ENCODE assay signal across 8 cellular contexts in genomic region chr14:77098470-77099353, GRCh38. TPM values are rescaled to one million over a fixed set of nuclear protein-coding genes. Genes with fewer than 3 reads are reported as not detected.
DNase-seq lines count a peak whose midpoint lies in the region; ATAC-seq and TF ChIP-seq lines count a peak whose summit lies in the region.

No MANE protein-coding gene starts in this region.

- no peaks in the 10 kb centered on the region for H3K9me3 Mint-ChIP-seq in central memory CD8-positive, alpha-beta T cell

- peak overlapping the region; percentile 95 for H3K4me3 ChIP-seq in kidney epithelial cell (ENCODE audit: low read depth, low read length)

- ATAC-seq in central memory CD8-positive, alpha-beta T cell (replicated peaks; ENCODE audit: extremely low read depth, poor library complexity, severe bottlenecking) = no peak
- ATAC-seq in HG02571 (IDR thresholded peaks at IDR 0.05; ENCODE audit: unreplicated experiment) = no peak

- no peaks in the 10 kb centered on the region for H3K27me3 Mint-ChIP-seq in central memory CD8-positive, alpha-beta T cell

- no peaks in the 10 kb centered on the region for H3K36me3 ChIP-seq in kidney epithelial cell (ENCODE audit: control insufficient read depth, insufficient read depth, low read length)

- POLR2A ChIA-PET in RWPE1 (lab: Yijun Ruan, JAX; ENCODE audit: low non-redundant PET) = no interaction called here

- peaks cover 39% of the 10 kb centered on the region for H3K4me1 Mint-ChIP-seq in central memory CD8-positive, alpha-beta T cell

- CTCF ChIA-PET in RWPE1 (lab: Yijun Ruan, JAX) = interaction anchor here (2.5 kb wide), 1 partner anchor 226 kb away, joined by 10 read pairs; no protein-coding TSS in a partner anchor

- peak overlapping the region; percentile 95 for H3K4me3 Mint-ChIP-seq in central memory CD8-positive, alpha-beta T cell

- H3K36me3 Mint-ChIP-seq in central memory CD8-positive, alpha-beta T cell (ENCODE audit: insufficient read depth) = peaks cover 14% of the 10 kb centered on the region

- peak overlapping the region; percentile 93 for H3K27ac ChIP-seq in RWPE1

- DNase-seq in NCI-H2227 (lab: John Stamatoyannopoulos, UW; ENCODE audit: unreplicated experiment) = peak; percentile 46
- DNase-seq in NCI-H2227 treated with DMSO at 0.1 percent for 48 hours (lab: John Stamatoyannopoulos, UW) = no peak
- peak; percentile 28 for DNase-seq in RWPE1 (ENCODE audit: low spot score)
- DNase-seq in central memory CD8-positive, alpha-beta T cell (ENCODE audit: low spot score in 2 of 2) = no peak
- DNase-seq in kidney epithelial cell (ENCODE audit: low read depth) = no peak
- DNase-seq in stimulated activated CD4-positive, alpha-beta T cell treated with anti-CD3 and anti-CD28 coated beads, Interleukin-4, amount 100 ng/mL, for 1 hour = peak; percentile 19
- no peak for DNase-seq in NCI-H128 (lab: John Stamatoyannopoulos, UW; ENCODE audit: unreplicated experiment)

- no peaks in the 10 kb centered on the region for H3K27me3 ChIP-seq in kidney epithelial cell (ENCODE audit: control insufficient read depth, insufficient read depth, low read length)

- H3K27ac Mint-ChIP-seq in central memory CD8-positive, alpha-beta T cell (ENCODE audit: low read depth) = peak overlapping the region; percentile 97

- TF ChIP-seq CTCF in RWPE1 (conservative IDR thresholded peaks at IDR 0.05; ENCODE audit: low read depth) = no peak
- no peak for TF ChIP-seq CTCF in kidney epithelial cell (IDR thresholded peaks at IDR 0.05; ENCODE audit: insufficient read depth, low read length, poor library complexity, severe bottlenecking)

RNA-seq across cellular contexts. Expression of gene CIPC, which starts 0.7 kb away (rescaled TPM):
- 13.6 and 15.9 TPM in 2 replicates for total RNA-seq in kidney epithelial cell

RNA-seq across cellular contexts. Expression of gene ZDHHC22, which starts 42.9 kb away (rescaled TPM):
- 0.21 TPM in 1 of 2 replicates, not detected in the other for total RNA-seq in kidney epithelial cell

Comparison
In these comparisons a context has a peak if more than half of its experiments do, and no peak if none do; other contexts are left out.
1. DNase-seq: peak in NCI-H2227 (single experiment), RWPE1 (single experiment) and stimulated activated CD4-positive, alpha-beta T cell treated with anti-CD3 and anti-CD28 coated beads, Interleukin-4, amount 100 ng/mL, for 1 hour (single experiment); none in NCI-H2227 treated with DMSO at 0.1 percent for 48 hours (single experiment), central memory CD8-positive, alpha-beta T cell (0 of 2), kidney epithelial cell (single experiment) and NCI-H128 (single experiment).